19 cellular contexts compared by ENCODE assay signal in genomic region chr10:16770141-16770540, GRCh38.
"Had no signal": no experiment of that assay in that cellular context is flagged by ENCODE, and none has a peak within 500 bp of the region (broad histone marks: within the 10 kb centered on the region; RNA-seq: fewer than 3 reads in every experiment).

No MANE protein-coding gene starts in this region.

- H3K9me3 Mint-ChIP-seq: effector memory CD8-positive, alpha-beta T cell; naive thymus-derived CD8-positive, alpha-beta T cell; stimulated activated naive B cell treated with anti-CD40 and anti-IgM and Interleukin-4, amounts not matched to agents 10 μg/mL and 1 μg/mL and 100 μg/mL, for 72 hours; type B pancreatic cell had no signal

- H3K36me3 Mint-ChIP-seq: type B pancreatic cell had no signal

- H3K27me3 Mint-ChIP-seq: effector memory CD8-positive, alpha-beta T cell; naive thymus-derived CD8-positive, alpha-beta T cell; progenitor cell of endocrine pancreas; stimulated activated naive B cell treated with anti-CD40 and anti-IgM and Interleukin-4, amounts not matched to agents 10 μg/mL and 1 μg/mL and 100 μg/mL, for 72 hours; type B pancreatic cell had no signal

- H3K4me3 Mint-ChIP-seq: effector memory CD8-positive, alpha-beta T cell; naive thymus-derived CD8-positive, alpha-beta T cell; stimulated activated naive B cell treated with anti-CD40 and anti-IgM and Interleukin-4, amounts not matched to agents 10 μg/mL and 1 μg/mL and 100 μg/mL, for 72 hours; type B pancreatic cell had no signal

- H3K4me3 ChIP-seq: coronary artery, esophagus squamous epithelium, lower lobe of right lung, right lobe of liver, testis, tibial artery had no signal

- H3K36me3 ChIP-seq: esophagus squamous epithelium, lower lobe of right lung, right lobe of liver, tibial artery had no signal

- H3K27ac Mint-ChIP-seq: progenitor cell of endocrine pancreas; stimulated activated naive B cell treated with anti-CD40 and anti-IgM and Interleukin-4, amounts not matched to agents 10 μg/mL and 1 μg/mL and 100 μg/mL, for 72 hours; type B pancreatic cell had no signal

- H3K27me3 ChIP-seq: esophagus squamous epithelium, right lobe of liver, testis, tibial artery had no signal

- ATAC-seq: effector memory CD8-positive, alpha-beta T cell; left ventricle myocardium superior; naive thymus-derived CD8-positive, alpha-beta T cell; right lobe of liver had no signal

- H3K27ac ChIP-seq: esophagus squamous epithelium, lower lobe of right lung, parathyroid adenoma, right lobe of liver, testis, tibial artery had no signal

- H3K9me3 ChIP-seq: esophagus squamous epithelium, lower lobe of right lung, right lobe of liver, testis, tibial artery had no signal

- H3K4me1 ChIP-seq: esophagus squamous epithelium, lower lobe of right lung, parathyroid adenoma, right lobe of liver, testis, tibial artery had no signal

- DNase-seq: effector memory CD8-positive, alpha-beta T cell; erythroblast; esophagus squamous epithelium; foreskin melanocyte; left ventricle myocardium superior; lower lobe of right lung; naive thymus-derived CD8-positive, alpha-beta T cell; occipital lobe; right lobe of liver; small intestine; stimulated activated CD4-positive, alpha-beta T cell treated with anti-CD3 and anti-CD28 coated beads, Interleukin-15, amount 100 ng/mL, for 24 hours; stimulated activated CD4-positive, alpha-beta T cell treated with anti-CD3 and anti-CD28 coated beads, Interleukin-2, amount 100 ng/mL, for 48 hours; stimulated activated naive B cell treated with anti-CD40 and anti-IgM and Interleukin-4, amounts not matched to agents 10 μg/mL and 1 μg/mL and 100 μg/mL, for 72 hours; testis; tibial artery had no signal
